Comparison of ENCODE assay signal across 17 cellular contexts in genomic region chr4:903066-904046, GRCh38. TPM values are rescaled to one million over a fixed set of nuclear protein-coding genes. Genes with fewer than 3 reads are reported as not detected.
DNase-seq lines count a peak whose midpoint lies in the region; ATAC-seq, FAIRE-seq and TF ChIP-seq lines count a peak whose summit lies in the region.
"Had no signal": no experiment of that assay in that cellular context is flagged by ENCODE, and none has a peak within 500 bp of the region (broad histone marks: within the 10 kb centered on the region; RNA-seq: fewer than 3 reads in every experiment).

No MANE protein-coding gene starts in this region.

- no peaks in the 10 kb centered on the region for H3K9me3 ChIP-seq in kidney (ENCODE audit: control insufficient read depth in 1 of 2, low read length in 2 of 2)
- H3K9me3 ChIP-seq: A549 had no signal

- TF ChIP-seq CTCF in WTC11 (IDR thresholded peaks at IDR 0.05) (no peak), kidney (IDR thresholded peaks at IDR 0.05; ENCODE audit: borderline replicate concordance, extremely low read depth, insufficient read depth) (no peak)

- H3K4me1 ChIP-seq in kidney (ENCODE audit: control insufficient read depth in 1 of 2, insufficient read depth in 1 of 2, low read depth in 1 of 2, low read length in 2 of 2) = no peaks in the 10 kb centered on the region
- H3K4me1 ChIP-seq: A549 had no signal

- no peaks in the 10 kb centered on the region for H3K4me1 Mint-ChIP-seq in stimulated activated naive CD8-positive, alpha-beta T cell treated with anti-CD3 and anti-CD28 coated beads, Interleukin-15, Interleukin-2, amounts not matched to agents 100 ng/mL and 50 ng/mL, for 24 hours (ENCODE audit: low read depth)
- H3K4me1 Mint-ChIP-seq in stimulated activated naive CD8-positive, alpha-beta T cell treated with anti-CD3 and anti-CD28 coated beads, Interleukin-15, amount 100 ng/mL, for 72 hours = peaks cover 10% of the 10 kb centered on the region
- H3K4me1 Mint-ChIP-seq in WTC11 = peaks cover 7% of the 10 kb centered on the region
- H3K4me1 Mint-ChIP-seq: B cell had no signal

- H3K4me3 ChIP-seq in kidney (ENCODE audit: low read length in 2 of 2) = no peak overlapping the region
- H3K4me3 ChIP-seq: A549 had no signal

- CTCF ChIA-PET in WTC11 (lab: Charles Lee) = no interaction called here

- no peaks in the 10 kb centered on the region for H3K27me3 Mint-ChIP-seq in stimulated activated naive CD8-positive, alpha-beta T cell treated with anti-CD3 and anti-CD28 coated beads, Interleukin-15, Interleukin-2, amounts not matched to agents 100 ng/mL and 50 ng/mL, for 24 hours
- no peaks in the 10 kb centered on the region for H3K27me3 Mint-ChIP-seq in stimulated activated naive CD8-positive, alpha-beta T cell treated with anti-CD3 and anti-CD28 coated beads, Interleukin-15, amount 100 ng/mL, for 72 hours
- H3K27me3 Mint-ChIP-seq in WTC11 (ENCODE audit: low read depth) = no peaks in the 10 kb centered on the region
- H3K27me3 Mint-ChIP-seq: B cell had no signal

- no peak for ATAC-seq in stimulated activated naive CD8-positive, alpha-beta T cell treated with anti-CD3 and anti-CD28 coated beads, Interleukin-15, amount 100 ng/mL, for 72 hours
- ATAC-seq in WTC11 = no peak; the same call in 1 of the 2 replicates
- ATAC-seq: HCT116 had no signal

- H3K9me3 Mint-ChIP-seq in stimulated activated naive CD8-positive, alpha-beta T cell treated with anti-CD3 and anti-CD28 coated beads, Interleukin-15, Interleukin-2, amounts not matched to agents 100 ng/mL and 50 ng/mL, for 24 hours = peaks cover 4% of the 10 kb centered on the region
- peaks cover 0 to 14% of the 10 kb centered on the region in 2 donors for H3K9me3 Mint-ChIP-seq in stimulated activated naive CD8-positive, alpha-beta T cell treated with anti-CD3 and anti-CD28 coated beads, Interleukin-15, amount 100 ng/mL, for 72 hours
- peaks cover 10% of the 10 kb centered on the region for H3K9me3 Mint-ChIP-seq in WTC11

- H3K36me3 ChIP-seq in kidney (ENCODE audit: control insufficient read depth in 1 of 2, insufficient read depth in 2 of 2, low read length in 2 of 2) = no peaks in the 10 kb centered on the region

- peaks cover 38% of the 10 kb centered on the region for H3K36me3 Mint-ChIP-seq in stimulated activated naive CD8-positive, alpha-beta T cell treated with anti-CD3 and anti-CD28 coated beads, Interleukin-15, Interleukin-2, amounts not matched to agents 100 ng/mL and 50 ng/mL, for 24 hours (ENCODE audit: low read depth)
- H3K36me3 Mint-ChIP-seq in WTC11 = peaks cover 20% of the 10 kb centered on the region

- intact Hi-C loops in kidney (cut with DNase I) = no loop called here

- no peak overlapping the region for H3K4me3 Mint-ChIP-seq in stimulated activated naive CD8-positive, alpha-beta T cell treated with anti-CD3 and anti-CD28 coated beads, Interleukin-15, Interleukin-2, amounts not matched to agents 100 ng/mL and 50 ng/mL, for 24 hours
- no peak overlapping the region for H3K4me3 Mint-ChIP-seq in stimulated activated naive CD8-positive, alpha-beta T cell treated with anti-CD3 and anti-CD28 coated beads, Interleukin-15, amount 100 ng/mL, for 72 hours
- H3K4me3 Mint-ChIP-seq in WTC11 = no peak overlapping the region
- H3K4me3 Mint-ChIP-seq: B cell had no signal

- POLR2A ChIA-PET in WTC11 (lab: Charles Lee) = no interaction called here

- DNase-seq in stimulated activated naive CD8-positive, alpha-beta T cell treated with anti-CD3 and anti-CD28 coated beads, Interleukin-15, amount 100 ng/mL, for 72 hours = no peak
- DNase-seq in WTC11 (ENCODE audit: low spot score) (no peak), kidney (peak; percentile 64), NCI-H524 treated with DMSO at 0.1 percent for 48 hours (lab: John Stamatoyannopoulos, UW) (no peak), NCI-H748 (lab: John Stamatoyannopoulos, UW; ENCODE audit: unreplicated experiment) (no peak)
- no peak for DNase-seq in activated CD4-positive, alpha-beta T cell treated with anti-CD3 and anti-CD28 coated beads for 1 hour
- DNase-seq: DMS79, NCI-H1105, NCI-H2029 treated with DMSO at 0.1 percent for 48 hours, NCI-H345, NCI-H524, SHP77 had no signal

- H3K9ac ChIP-seq in kidney (ENCODE audit: low read length in 2 of 2) = no peak overlapping the region
- H3K9ac ChIP-seq: KMS-11 had no signal

- FAIRE-seq in kidney (lab: Jason Lieb, UNC) = no peak
- FAIRE-seq: A549 had no signal

- H3K27ac Mint-ChIP-seq in stimulated activated naive CD8-positive, alpha-beta T cell treated with anti-CD3 and anti-CD28 coated beads, Interleukin-15, Interleukin-2, amounts not matched to agents 100 ng/mL and 50 ng/mL, for 24 hours = peak overlapping the region; percentile 17
- no peak overlapping the region for H3K27ac Mint-ChIP-seq in stimulated activated naive CD8-positive, alpha-beta T cell treated with anti-CD3 and anti-CD28 coated beads, Interleukin-15, amount 100 ng/mL, for 72 hours
- peak overlapping the region; percentile 44; the same call in 1 of the 2 replicates for H3K27ac Mint-ChIP-seq in WTC11
- H3K27ac Mint-ChIP-seq: B cell had no signal

- no peak overlapping the region for H3K27ac ChIP-seq in kidney (ENCODE audit: low read depth in 2 of 2, low read length in 2 of 2)
- H3K27ac ChIP-seq: A549, KMS-11 had no signal

TF ChIP-seq in WTC11, 78 proteins besides CTCF, POLR2A, EP300 and RAD21 (continues in another document):
- TF ChIP-seq ELF4 (CRISPR knock-in tag; IDR thresholded peaks at IDR 0.05; ENCODE audit: low read depth) = no peak
- TF ChIP-seq AFF4 (CRISPR knock-in tag; IDR thresholded peaks at IDR 0.05; ENCODE audit: borderline replicate concordance) = no peak
- TF ChIP-seq TEAD1 (CRISPR knock-in tag; IDR thresholded peaks at IDR 0.05) = no peak
- TF ChIP-seq NR1H2 (CRISPR knock-in tag; IDR thresholded peaks at IDR 0.05) = no peak
- TF ChIP-seq ZSCAN18 (CRISPR knock-in tag; IDR thresholded peaks at IDR 0.05) = no peak
- no peak for TF ChIP-seq RORB (CRISPR knock-in tag; IDR thresholded peaks at IDR 0.05)
- TF ChIP-seq CREM (CRISPR knock-in tag; IDR thresholded peaks at IDR 0.05) = no peak
- TF ChIP-seq EMX1 (CRISPR knock-in tag; IDR thresholded peaks at IDR 0.05) = no peak
- TF ChIP-seq SP1 (CRISPR knock-in tag; conservative IDR thresholded peaks at IDR 0.05) = no peak
- TF ChIP-seq TEAD4 (CRISPR knock-in tag; IDR thresholded peaks at IDR 0.05) = no peak
- TF ChIP-seq TP53 (CRISPR knock-in tag; IDR thresholded peaks at IDR 0.05) = no peak
- no peak for TF ChIP-seq OVOL2 (CRISPR knock-in tag; IDR thresholded peaks at IDR 0.05; ENCODE audit: borderline replicate concordance)

RNA-seq across cellular contexts. Expression of gene GAK, which starts 28.8 kb away (rescaled TPM):
- total RNA-seq in WTC11 (2021) (108 to 121 TPM (median 108 TPM) in 3 replicates), kidney (124 TPM)
- polyA plus RNA-seq in kidney (ENCODE audit: insufficient read depth, low read depth, low replicate concordance) = 92.0 TPM

RNA-seq across cellular contexts. Expression of gene TMEM175, which starts 28.9 kb away (rescaled TPM):
- total RNA-seq in WTC11 (2021) (6.4 to 10.6 TPM (median 9.2 TPM) in 3 replicates), kidney (31.1 TPM)
- polyA plus RNA-seq in kidney (ENCODE audit: insufficient read depth, low read depth, low replicate concordance) = 26.0 TPM

Comparison
In these comparisons a context has a peak if more than half of its experiments do, and no peak if none do; other contexts are left out.
1. H3K27ac Mint-ChIP-seq: peak in stimulated activated naive CD8-positive, alpha-beta T cell treated with anti-CD3 and anti-CD28 coated beads, Interleukin-15, Interleukin-2, amounts not matched to agents 100 ng/mL and 50 ng/mL, for 24 hours (single experiment) and WTC11 (single experiment); none in stimulated activated naive CD8-positive, alpha-beta T cell treated with anti-CD3 and anti-CD28 coated beads, Interleukin-15, amount 100 ng/mL, for 72 hours (0 of 2).